ENCODE assay signal across 16 cellular contexts in genomic region chr6:74128536-74128935, GRCh38.
A peak's percentile ranks its signal among the peaks of the same experiment; 100 is the strongest.
DNase-seq lines count a peak whose midpoint lies in the region; ATAC-seq, FAIRE-seq and TF ChIP-seq lines count a peak whose summit lies in the region.
"Had no signal": no experiment of that assay in that cellular context is flagged by ENCODE, and none has a peak within 500 bp of the region (broad histone marks: within the 10 kb centered on the region; RNA-seq: fewer than 3 reads in every experiment).

No MANE protein-coding gene starts in this region.

- no peak overlapping the region for H3K4me3 Mint-ChIP-seq in GM23338

- H3K27me3 Mint-ChIP-seq in GM23338 (ENCODE audit: insufficient read depth, low read depth, poor library complexity): peaks cover 3% of the 10 kb centered on the region

- H3K9me2 ChIP-seq in GM23338 (ENCODE audit: insufficient read depth): no peaks in the 10 kb centered on the region

- H4K20me1 ChIP-seq in GM23338 (replicated peaks; ENCODE audit: insufficient read depth): no peaks in the 10 kb centered on the region

- TF ChIP-seq CTCF in GM23338 (conservative IDR thresholded peaks at IDR 0.05; ENCODE audit: low read depth in 2 of 2) (no peak), bronchial epithelial cell (IDR thresholded peaks at IDR 0.05; ENCODE audit: insufficient read depth, low read length, severe bottlenecking) (no peak)

- H3K79me2 ChIP-seq in GM23338 (replicated peaks; ENCODE audit: insufficient read depth): no peaks in the 10 kb centered on the region

- DNase-seq in GM23338 (ENCODE audit: low spot score) (no peak), bronchial epithelial cell (ENCODE audit: low read depth) (peak; percentile 1), glomerular visceral epithelial cell (ENCODE audit: extremely low spot score) (peak; percentile 1), stromal cell of bone marrow (ENCODE audit: low read depth) (peak; percentile 20), COR-L47 (lab: John Stamatoyannopoulos, UW) (no peak), MG63 (no peak)
- DNase-seq in stimulated activated CD4-positive, alpha-beta T cell treated with anti-CD3 and anti-CD28 coated beads, Interleukin-4, amount 100 ng/mL, for 4 hours: no peak
- DNase-seq: DMS153, KBM-7, NCI-H1105, NCI-H187 treated with DMSO at 0.1 percent for 48 hours, NCI-H446, NCI-H774, SHP77 had no signal

- H3K36me3 ChIP-seq in GM23338 (ENCODE audit: insufficient read depth) (no peaks in the 10 kb centered on the region), bronchial epithelial cell (ENCODE audit: control insufficient read depth, insufficient read depth, low read length) (no peaks in the 10 kb centered on the region), MG63 (no peaks in the 10 kb centered on the region)

- H3F3A ChIP-seq in GM23338 (replicated peaks; ENCODE audit: low read depth): no peaks in the 10 kb centered on the region

- no peaks in the 10 kb centered on the region for H3K36me3 Mint-ChIP-seq in GM23338 (ENCODE audit: low read depth)

- no peaks in the 10 kb centered on the region for H3K9me3 Mint-ChIP-seq in GM23338

- no peak overlapping the region for H3K27ac ChIP-seq in GM23338 (ENCODE audit: low read depth)
- H3K27ac ChIP-seq: C4-2B had no signal

- no peaks in the 10 kb centered on the region for H3K4me1 Mint-ChIP-seq in GM23338

- H3K27me3 ChIP-seq in GM23338 (ENCODE audit: insufficient read depth) (no peaks in the 10 kb centered on the region), bronchial epithelial cell (ENCODE audit: control insufficient read depth, insufficient read depth, low read length) (peaks cover 3% of the 10 kb centered on the region), MG63 (no peaks in the 10 kb centered on the region; the same call in 1 of the 2 replicates)

- H2AFZ ChIP-seq in GM23338: peak overlapping the region; percentile 32; the same call in 1 of the 2 replicates

- no peak for FAIRE-seq in bronchial epithelial cell (lab: Jason Lieb, UNC)
- FAIRE-seq: RCC 7860 had no signal

- H3K9me3 ChIP-seq in MG63: no peaks in the 10 kb centered on the region

- ATAC-seq in GM23338: no peak

- H3K4me2 ChIP-seq in GM23338: no peak overlapping the region

- no peaks in the 10 kb centered on the region for H3K4me1 ChIP-seq in GM23338 (ENCODE audit: insufficient read depth)

- H3K27ac Mint-ChIP-seq in GM23338: no peak overlapping the region

- H3K4me3 ChIP-seq in GM23338 (no peak overlapping the region), bronchial epithelial cell (ENCODE audit: low read depth, low read length) (no peak overlapping the region), MG63 (no peak overlapping the region)

TF ChIP-seq in GM23338, 12 proteins besides CTCF, POLR2A, EP300 and RAD21:
- TF ChIP-seq ZNF114 (CRISPR knock-in tag; IDR thresholded peaks at IDR 0.05) (no peak), ZNF331 (CRISPR knock-in tag; IDR thresholded peaks at IDR 0.05; ENCODE audit: low read depth) (no peak), CREB1 (CRISPR knock-in tag; IDR thresholded peaks at IDR 0.05; ENCODE audit: low read depth) (no peak), EZH2phosphoT487 (IDR thresholded peaks at IDR 0.05; ENCODE audit: unreplicated experiment) (no peak), ZNF462 (CRISPR knock-in tag; IDR thresholded peaks at IDR 0.05) (no peak)

Comparison
In these comparisons a context has a peak if more than half of its experiments do, and no peak if none do; other contexts are left out.
1. DNase-seq: peak in bronchial epithelial cell (single experiment), glomerular visceral epithelial cell (single experiment) and stromal cell of bone marrow (single experiment); none in GM23338 (single experiment), COR-L47 (single experiment), stimulated activated CD4-positive, alpha-beta T cell treated with anti-CD3 and anti-CD28 coated beads, Interleukin-4, amount 100 ng/mL, for 4 hours (0 of 2) and MG63 (single experiment).